In genomic region chr4:121277194-121278105, GRCh38 we compare ENCODE assay signal across 8 cellular contexts.
DNase-seq lines count a peak whose midpoint lies in the region; ATAC-seq and TF ChIP-seq lines count a peak whose summit lies in the region.

No MANE protein-coding gene starts in this region.

- H3K36me3 ChIP-seq in breast epithelium, result peaks cover 4% of the 10 kb centered on the region

- H3K27ac Mint-ChIP-seq in MCF 10A (ENCODE audit: low read depth, unreplicated experiment) (no peak overlapping the region), WTC11 (no peak overlapping the region), type B pancreatic cell (no peak overlapping the region)

- TF ChIP-seq CTCF in MCF 10A (IDR thresholded peaks at IDR 0.05; ENCODE audit: unreplicated experiment) (no peak), breast epithelium (IDR thresholded peaks at IDR 0.05) (peak in 1 of 3 donors; percentile 10), WTC11 (IDR thresholded peaks at IDR 0.05) (no peak), type B pancreatic cell (conservative IDR thresholded peaks at IDR 0.05) (peak; percentile 47)

- intact Hi-C loops in MCF 10A (cut with micrococcal nuclease) (no loop called here), breast epithelium (cut with DNase I; ENCODE audit: low total_unique reads) (no loop called here)

- no TSS peak for BruUV-seq in MCF 10A (replicated peaks; lab: Mats Ljungman, UMichigan)

- H3K4me1 ChIP-seq in breast epithelium, result no peaks in the 10 kb centered on the region

- H3K4me1 Mint-ChIP-seq in MCF 10A (ENCODE audit: insufficient read depth, unreplicated experiment) (peaks cover 8% of the 10 kb centered on the region), WTC11 (peaks cover 12% of the 10 kb centered on the region), type B pancreatic cell (ENCODE audit: unreplicated experiment) (no peaks in the 10 kb centered on the region)

- H3K4me3 Mint-ChIP-seq in MCF 10A (ENCODE audit: unreplicated experiment) (no peak overlapping the region), WTC11 (no peak overlapping the region), type B pancreatic cell (no peak overlapping the region)

- no peak overlapping the region for H3K27ac ChIP-seq in breast epithelium

- H3K9me3 ChIP-seq in breast epithelium, result no peaks in the 10 kb centered on the region

- DNase-seq in MCF 10A (ENCODE audit: unreplicated experiment) (peak; percentile 39), breast epithelium (ENCODE audit: low spot score in 2 of 2) (no peak), WTC11 (ENCODE audit: low spot score) (peak; percentile 32), type B pancreatic cell (ENCODE audit: extremely low spot score, unreplicated experiment) (no peak), KG1 (lab: John Stamatoyannopoulos, UW) (no peak)
- DNase-seq in activated CD8-positive, alpha-beta memory T cell treated with anti-CD3 and anti-CD28 coated beads for 24 hours, result no peak
- no peak for DNase-seq in stimulated activated naive CD4-positive, alpha-beta T cell treated with Interleukin-2 at 50 U/mL for 16 hours (lab: John Stamatoyannopoulos, UW)

- H3K36me3 Mint-ChIP-seq in MCF 10A (ENCODE audit: insufficient read depth, unreplicated experiment), result no peaks in the 10 kb centered on the region
- no peaks in the 10 kb centered on the region for H3K36me3 Mint-ChIP-seq in WTC11
- H3K36me3 Mint-ChIP-seq in type B pancreatic cell, result no peaks in the 10 kb centered on the region

- peaks cover 0 to 6% of the 10 kb centered on the region in 2 donors for H3K27me3 ChIP-seq in breast epithelium

- peak; percentile 46 for ATAC-seq in HG03342 (IDR thresholded peaks at IDR 0.05; ENCODE audit: unreplicated experiment)
- peak; percentile 96 for ATAC-seq in WTC11

- POLR2A ChIA-PET in MCF 10A (lab: Yijun Ruan, JAX) (no interaction called here), WTC11 (lab: Charles Lee) (no interaction called here)

- H3K27me3 Mint-ChIP-seq in MCF 10A (ENCODE audit: insufficient read depth, unreplicated experiment) (no peaks in the 10 kb centered on the region), WTC11 (ENCODE audit: low read depth) (peaks cover 47% of the 10 kb centered on the region), type B pancreatic cell (peaks cover 11% of the 10 kb centered on the region)

- CTCF ChIA-PET in MCF 10A (lab: Yijun Ruan, JAX) (no interaction called here), WTC11 (lab: Charles Lee) (interaction anchor here (0.7 to 1.0 kb wide), 5 partner anchors 21 to 143 kb away, joined by 3 read pairs; no protein-coding TSS in a partner anchor)

- H3K4me3 ChIP-seq in breast epithelium, result no peak overlapping the region

- TF ChIP-seq POLR2A in breast epithelium (IDR thresholded peaks at IDR 0.05), result no peak

- no peaks in the 10 kb centered on the region for H3K9me3 Mint-ChIP-seq in MCF 10A (ENCODE audit: unreplicated experiment)
- H3K9me3 Mint-ChIP-seq in WTC11, result no peaks in the 10 kb centered on the region
- no peaks in the 10 kb centered on the region for H3K9me3 Mint-ChIP-seq in type B pancreatic cell

TF ChIP-seq in WTC11, 78 proteins besides CTCF, POLR2A, EP300 and RAD21:
- TF ChIP-seq, protein P1, sequence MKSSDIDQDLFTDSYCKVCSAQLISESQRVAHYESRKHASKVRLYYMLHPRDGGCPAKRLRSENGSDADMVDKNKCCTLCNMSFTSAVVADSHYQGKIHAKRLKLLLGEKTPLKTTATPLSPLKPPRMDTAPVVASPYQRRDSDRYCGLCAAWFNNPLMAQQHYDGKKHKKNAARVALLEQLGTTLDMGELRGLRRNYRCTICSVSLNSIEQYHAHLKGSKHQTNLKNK (CRISPR knock-in tag; IDR thresholded peaks at IDR 0.05), result no peak
- TF ChIP-seq, protein P2, sequence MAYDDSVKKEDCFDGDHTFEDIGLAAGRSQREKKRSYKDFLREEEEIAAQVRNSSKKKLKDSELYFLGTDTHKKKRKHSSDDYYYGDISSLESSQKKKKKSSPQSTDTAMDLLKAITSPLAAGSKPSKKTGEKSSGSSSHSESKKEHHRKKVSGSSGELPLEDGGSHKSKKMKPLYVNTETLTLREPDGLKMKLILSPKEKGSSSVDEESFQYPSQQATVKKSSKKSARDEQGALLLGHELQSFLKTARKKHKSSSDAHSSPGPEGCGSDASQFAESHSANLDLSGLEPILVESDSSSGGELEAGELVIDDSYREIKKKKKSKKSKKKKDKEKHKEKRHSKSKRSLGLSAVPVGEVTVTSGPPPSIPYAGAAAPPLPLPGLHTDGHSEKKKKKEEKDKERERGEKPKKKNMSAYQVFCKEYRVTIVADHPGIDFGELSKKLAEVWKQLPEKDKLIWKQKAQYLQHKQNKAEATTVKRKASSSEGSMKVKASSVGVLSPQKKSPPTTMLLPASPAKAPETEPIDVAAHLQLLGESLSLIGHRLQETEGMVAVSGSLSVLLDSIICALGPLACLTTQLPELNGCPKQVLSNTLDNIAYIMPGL (CRISPR knock-in tag; IDR thresholded peaks at IDR 0.05), result no peak
- TF ChIP-seq MYBL2 (CRISPR knock-in tag; IDR thresholded peaks at IDR 0.05) (no peak), HMGA2 (CRISPR knock-in tag; IDR thresholded peaks at IDR 0.05) (no peak), ZNF416 (CRISPR knock-in tag; IDR thresholded peaks at IDR 0.05) (no peak), OVOL2 (CRISPR knock-in tag; IDR thresholded peaks at IDR 0.05; ENCODE audit: borderline replicate concordance) (no peak), SMAD3 (CRISPR knock-in tag; IDR thresholded peaks at IDR 0.05; ENCODE audit: borderline replicate concordance) (no peak), NFE2L1 (CRISPR knock-in tag; IDR thresholded peaks at IDR 0.05) (no peak), E2F5 (CRISPR knock-in tag; IDR thresholded peaks at IDR 0.05) (no peak), PRDM15 (CRISPR knock-in tag; IDR thresholded peaks at IDR 0.05) (no peak)
- TF ChIP-seq, protein P3, sequence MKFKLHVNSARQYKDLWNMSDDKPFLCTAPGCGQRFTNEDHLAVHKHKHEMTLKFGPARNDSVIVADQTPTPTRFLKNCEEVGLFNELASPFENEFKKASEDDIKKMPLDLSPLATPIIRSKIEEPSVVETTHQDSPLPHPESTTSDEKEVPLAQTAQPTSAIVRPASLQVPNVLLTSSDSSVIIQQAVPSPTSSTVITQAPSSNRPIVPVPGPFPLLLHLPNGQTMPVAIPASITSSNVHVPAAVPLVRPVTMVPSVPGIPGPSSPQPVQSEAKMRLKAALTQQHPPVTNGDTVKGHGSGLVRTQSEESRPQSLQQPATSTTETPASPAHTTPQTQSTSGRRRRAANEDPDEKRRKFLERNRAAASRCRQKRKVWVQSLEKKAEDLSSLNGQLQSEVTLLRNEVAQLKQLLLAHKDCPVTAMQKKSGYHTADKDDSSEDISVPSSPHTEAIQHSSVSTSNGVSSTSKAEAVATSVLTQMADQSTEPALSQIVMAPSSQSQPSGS (CRISPR knock-in tag; IDR thresholded peaks at IDR 0.05; ENCODE audit: borderline replicate concordance, low read depth), result no peak
TF ChIP-seq in WTC11: peak in this region for 0.

Comparison
In these comparisons a context has a peak if more than half of its experiments do, and no peak if none do; other contexts are left out.
1. DNase-seq: peak in MCF 10A (single experiment) and WTC11 (single experiment); none in breast epithelium (0 of 2), type B pancreatic cell (single experiment), KG1 (single experiment), activated CD8-positive, alpha-beta memory T cell treated with anti-CD3 and anti-CD28 coated beads for 24 hours (single experiment) and stimulated activated naive CD4-positive, alpha-beta T cell treated with Interleukin-2 at 50 U/mL for 16 hours (single experiment).